In the genomic region with DNA sequence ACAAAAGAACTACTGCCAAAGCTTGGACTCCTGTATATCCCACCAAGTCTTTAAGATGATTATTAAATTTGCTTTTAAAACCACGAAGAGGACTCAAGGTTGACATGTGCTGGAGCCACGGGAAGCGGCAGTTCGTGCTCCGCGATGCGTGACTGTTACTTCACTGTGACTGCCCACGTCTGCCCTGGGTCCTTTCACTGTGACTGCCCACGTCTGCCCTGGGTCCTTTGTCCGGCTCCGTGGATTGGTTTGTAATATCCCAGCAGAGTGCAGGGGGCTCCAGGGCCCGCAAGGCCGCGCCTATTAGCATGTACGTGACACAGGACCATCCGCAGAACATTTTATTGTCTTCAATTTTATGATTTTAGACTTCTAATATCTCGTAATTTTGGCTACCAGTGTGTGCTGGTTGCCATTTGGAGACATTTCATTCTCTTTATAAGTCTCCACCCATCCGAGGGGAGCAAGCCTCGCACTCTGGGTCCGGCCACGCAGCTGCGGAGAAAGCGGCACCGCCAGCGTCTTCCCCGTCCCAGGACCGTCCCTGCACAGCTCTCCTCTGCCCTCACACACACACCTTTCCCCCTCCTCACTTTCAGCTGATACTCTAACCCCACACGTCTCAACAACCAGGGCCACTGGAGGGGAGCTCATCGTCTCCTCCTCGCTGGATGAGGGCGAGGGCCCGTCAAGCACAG, we compare ENCODE assay signal across 24 cellular contexts. TPM values are rescaled to one million over a fixed set of nuclear protein-coding genes. Genes with fewer than 3 reads are reported as not detected.
"Had no signal": no experiment of that assay in that cellular context is flagged by ENCODE, and none has a peak within 500 bp of the region (broad histone marks: within the 10 kb centered on the region; RNA-seq: fewer than 3 reads in every experiment).

No MANE protein-coding gene starts in this region.

- H3K36me3 ChIP-seq: SJSA1 had no signal

- ATAC-seq: activated CD8-positive, alpha-beta T cell treated with anti-CD3 and anti-CD28 coated beads, Interleukin-2, amount 10 ng/mL, durations not matched to agents 7 days and 5 days; activated naive CD4-positive, alpha-beta T cell treated with anti-CD3 and anti-CD28 coated beads, Interleukin-2, amount 50 U/mL, for 72 hours; PC-3; SK-N-SH treated with all-trans-retinoic acid at 6 μM for 48 hours had no signal

- H3K27ac Mint-ChIP-seq: activated CD8-positive, alpha-beta T cell treated with anti-CD3 and anti-CD28 coated beads, Interleukin-2, amount 10 ng/mL, durations not matched to agents 7 days and 5 days; activated naive CD4-positive, alpha-beta T cell treated with anti-CD3 and anti-CD28 coated beads, Interleukin-2, amount 50 U/mL, for 72 hours; T-helper 1 cell treated with Interleukin-12 subunit alpha and Interleukin-12 subunit beta and Interleukin-4 antibody, amounts not matched to agents 30 μg/mL and 1 μg/mL, for 36 hours had no signal

- H3K27me3 ChIP-seq: SJSA1 had no signal

- H3K9me3 ChIP-seq: SJSA1 had no signal

- FAIRE-seq: astrocyte, RCC 7860 had no signal

- H3K4me3 ChIP-seq: SJSA1 had no signal

- H3K4me3 Mint-ChIP-seq: activated CD8-positive, alpha-beta T cell treated with anti-CD3 and anti-CD28 coated beads, Interleukin-2, amount 10 ng/mL, durations not matched to agents 7 days and 5 days; T-helper 1 cell treated with Interleukin-12 subunit alpha and Interleukin-12 subunit beta and Interleukin-4 antibody, amounts not matched to agents 30 μg/mL and 1 μg/mL, for 36 hours had no signal

- H3K4me1 ChIP-seq: SJSA1 had no signal

- H3K27ac ChIP-seq: SJSA1 had no signal

- H3K9me3 Mint-ChIP-seq: activated naive CD4-positive, alpha-beta T cell treated with anti-CD3 and anti-CD28 coated beads, Interleukin-2, amount 50 U/mL, for 72 hours had no signal

- DNase-seq: activated CD4-positive, alpha-beta T cell treated with anti-CD3 and anti-CD28 coated beads for 48 hours; activated CD4-positive, alpha-beta T cell treated with anti-CD3 and anti-CD28 coated beads, Interleukin-2, amount 50 U/mL, for 4 hours; activated CD4-positive, CD25-positive, alpha-beta regulatory T cell treated with anti-CD3 and anti-CD28 coated beads, Interleukin-2, amount 50 U/mL, for 72 hours; activated CD8-positive, alpha-beta memory T cell treated with anti-CD3 and anti-CD28 coated beads, Interleukin-2, amount 50 U/mL, for 48 hours; activated CD8-positive, alpha-beta T cell treated with anti-CD3 and anti-CD28 coated beads, Interleukin-2, amount 10 ng/mL, durations not matched to agents 7 days and 5 days; activated naive CD4-positive, alpha-beta T cell treated with Interleukin-2 at 50 U/mL for 16 hours; activated T-cell treated with anti-CD3 and anti-CD28 coated beads, Interleukin-2, amount 50 U/mL, for 1 hour; amygdala; NCI-H1417; NCI-H1930; NCI-H2171; NCI-H2227 treated with DMSO at 0.1 percent for 48 hours; NCI-H446 treated with DMSO at 0.1 percent for 48 hours; NCI-H524 treated with DMSO at 0.1 percent for 48 hours; NCI-H748 treated with DMSO at 0.1 percent for 48 hours; PC-3 had no signal

RNA-seq across cellular contexts. Expression of a gene that starts 42.9 kb away (rescaled TPM):
- total RNA-seq: activated CD8-positive, alpha-beta T cell treated with anti-CD3 and anti-CD28 coated beads, Interleukin-2, amount 10 ng/mL, durations not matched to agents 7 days and 5 days; activated naive CD4-positive, alpha-beta T cell treated with anti-CD3 and anti-CD28 coated beads, Interleukin-2, amount 50 U/mL, for 72 hours; LHCN-M2; M059J; PC-3; SJSA1 had no signal
